In the genomic region with DNA sequence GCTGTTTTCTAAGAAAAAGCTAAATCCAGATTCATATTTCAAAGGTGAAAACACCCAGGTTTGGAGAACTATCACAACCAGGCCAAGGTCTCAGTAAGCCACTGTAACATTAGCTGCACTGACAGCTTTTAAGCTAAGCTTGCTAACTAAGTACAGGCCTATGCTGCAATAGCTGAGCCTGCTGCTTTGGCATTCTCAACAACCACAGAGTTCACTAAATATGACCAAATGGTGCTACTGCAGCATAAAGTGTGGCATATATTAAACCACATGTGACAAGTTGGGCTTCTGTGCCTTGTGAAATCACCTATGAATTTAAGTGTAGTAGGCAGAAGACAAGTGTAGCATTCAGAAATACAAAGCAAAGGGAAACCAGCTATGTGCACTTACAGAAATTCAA, we compare ENCODE assay signal across 18 cellular contexts.
DNase-seq lines count a peak whose midpoint lies in the region; ATAC-seq, FAIRE-seq and TF ChIP-seq lines count a peak whose summit lies in the region.
"Had no signal": no experiment of that assay in that cellular context is flagged by ENCODE, and none has a peak within 500 bp of the region (broad histone marks: within the 10 kb centered on the region; RNA-seq: fewer than 3 reads in every experiment).

No MANE protein-coding gene starts in this region.

- H3K27me3 ChIP-seq in astrocyte (ENCODE audit: insufficient read depth, low read length) (no peaks in the 10 kb centered on the region), mesenchymal stem cell (ENCODE audit: control insufficient read depth in 1 of 2, insufficient read depth in 1 of 2, low read length in 2 of 2) (no peaks in the 10 kb centered on the region), ascending aorta (no peaks in the 10 kb centered on the region), heart right ventricle (no peaks in the 10 kb centered on the region), colonic mucosa (no peaks in the 10 kb centered on the region)
- H3K27me3 ChIP-seq: stomach had no signal

- no peak overlapping the region for H3K27ac ChIP-seq in astrocyte (ENCODE audit: low read depth, low read length)
- H3K27ac ChIP-seq in mesenchymal stem cell (ENCODE audit: low read length, poor library complexity, severe bottlenecking) = no peak overlapping the region
- H3K27ac ChIP-seq in ascending aorta = no peak overlapping the region
- peak overlapping the region in 1 of 10 donors; percentile 12 for H3K27ac ChIP-seq in heart right ventricle
- no peak overlapping the region for H3K27ac ChIP-seq in colonic mucosa
- H3K27ac ChIP-seq: HL-60, stomach had no signal

- H2AFZ ChIP-seq in astrocyte (ENCODE audit: low read depth, low read length) (no peak overlapping the region), mesenchymal stem cell (ENCODE audit: low read depth, low read length) (no peak overlapping the region)

- no peak overlapping the region for H3K4ac ChIP-seq in mesenchymal stem cell (ENCODE audit: low read depth in 1 of 2, low read length in 2 of 2)

- H4K8ac ChIP-seq in mesenchymal stem cell (ENCODE audit: low read length) = no peak overlapping the region

- H2BK5ac ChIP-seq in mesenchymal stem cell (ENCODE audit: low read depth, low read length, poor library complexity, severe bottlenecking) = no peak overlapping the region

- H3K4me1 Mint-ChIP-seq in HFFc6 (ENCODE audit: low read depth) (peaks cover 28% of the 10 kb centered on the region), astrocyte (ENCODE audit: low read depth, unreplicated experiment) (peaks cover 12% of the 10 kb centered on the region)

- H2AK5ac ChIP-seq in mesenchymal stem cell (ENCODE audit: low read length, severe bottlenecking) = no peak overlapping the region

- H3K9ac ChIP-seq in astrocyte (ENCODE audit: low read length) = no peak overlapping the region
- H3K9ac ChIP-seq in mesenchymal stem cell (ENCODE audit: low read length) = no peak overlapping the region
- no peak overlapping the region for H3K9ac ChIP-seq in colonic mucosa (ENCODE audit: low read depth in 2 of 2, low read length in 2 of 2)

- H3K27me3 Mint-ChIP-seq in HFFc6 (ENCODE audit: insufficient read depth) (no peaks in the 10 kb centered on the region), astrocyte (ENCODE audit: low read depth, unreplicated experiment) (no peaks in the 10 kb centered on the region)
- H3K27me3 Mint-ChIP-seq: dendritic cell treated with granulocyte-macrophage colony-stimulating factor and Interleukin-4, amounts not matched to agents 40 ng/mL and 50 ng/mL, for 4 days had no signal

- H3K79me1 ChIP-seq in mesenchymal stem cell (replicated peaks; ENCODE audit: low read length, poor library complexity, severe bottlenecking) = peaks cover 22% of the 10 kb centered on the region

- no peak overlapping the region for H3K23ac ChIP-seq in mesenchymal stem cell (ENCODE audit: low read length in 2 of 2)

- H3K79me2 ChIP-seq in astrocyte (ENCODE audit: insufficient read depth, low read length) = peaks cover 74% of the 10 kb centered on the region

- no peaks in the 10 kb centered on the region for H3K36me3 ChIP-seq in astrocyte (ENCODE audit: insufficient read depth, low read length)
- peaks cover 0 to 35% of the 10 kb centered on the region in 2 experiments for H3K36me3 ChIP-seq in mesenchymal stem cell (ENCODE audit: control insufficient read depth in 1 of 2, insufficient read depth in 2 of 2, low read depth in 1 of 2, low read length in 2 of 2)
- no peaks in the 10 kb centered on the region for H3K36me3 ChIP-seq in ascending aorta
- H3K36me3 ChIP-seq in heart right ventricle = no peaks in the 10 kb centered on the region
- no peaks in the 10 kb centered on the region for H3K36me3 ChIP-seq in colonic mucosa
- H3K36me3 ChIP-seq: stomach had no signal

- no peak for ATAC-seq in heart right ventricle
- ATAC-seq: left ventricle myocardium superior, Panc1 had no signal

- H3K4me3 ChIP-seq in AG09309 (ENCODE audit: control insufficient read depth, low read depth, low read length) = no peak overlapping the region
- H3K4me3 ChIP-seq in astrocyte (ENCODE audit: insufficient read depth, low read depth, low read length) = no peak overlapping the region
- no peak overlapping the region for H3K4me3 ChIP-seq in mesenchymal stem cell (ENCODE audit: insufficient read depth in 1 of 2, low read depth in 1 of 2, low read length in 2 of 2)
- H3K4me3 ChIP-seq in ascending aorta = no peak overlapping the region
- H3K4me3 ChIP-seq in heart right ventricle = no peak overlapping the region
- H3K4me3 ChIP-seq in colonic mucosa = no peak overlapping the region
- H3K4me3 ChIP-seq: stomach had no signal

- FAIRE-seq in astrocyte (lab: Jason Lieb, UNC) = peak; percentile 49
- FAIRE-seq: TTC549 had no signal

- no peak overlapping the region for H4K91ac ChIP-seq in mesenchymal stem cell (ENCODE audit: low read length)

- peaks cover 4% of the 10 kb centered on the region; the same call in 1 of the 2 replicates for H3K9me3 Mint-ChIP-seq in HFFc6
- peaks cover 9% of the 10 kb centered on the region for H3K9me3 Mint-ChIP-seq in astrocyte (ENCODE audit: unreplicated experiment)

- H3K4me3 Mint-ChIP-seq in HFFc6 (no peak overlapping the region), astrocyte (ENCODE audit: unreplicated experiment) (no peak overlapping the region)
- H3K4me3 Mint-ChIP-seq: dendritic cell treated with granulocyte-macrophage colony-stimulating factor and Interleukin-4, amounts not matched to agents 40 ng/mL and 50 ng/mL, for 4 days had no signal

- intact Hi-C loops in ascending aorta (cut with DNase I) (no loop called here), heart right ventricle (cut with DNase I) (no loop called here), colonic mucosa (cut with DNase I) (no loop called here)

- TF ChIP-seq CTCF in AG09309 (IDR thresholded peaks at IDR 0.05; ENCODE audit: control insufficient read depth, insufficient read depth, low read depth, low read length, missing control alignments) (no peak), HFFc6 (IDR thresholded peaks at IDR 0.05) (no peak), astrocyte (IDR thresholded peaks at IDR 0.05; ENCODE audit: insufficient read depth, low read depth, low read length) (no peak), ascending aorta (IDR thresholded peaks at IDR 0.05) (no peak), heart right ventricle (IDR thresholded peaks at IDR 0.05) (no peak), colonic mucosa (IDR thresholded peaks at IDR 0.05) (no peak)

- no peak overlapping the region for H2BK120ac ChIP-seq in mesenchymal stem cell (ENCODE audit: low read depth, low read length)

- no peak overlapping the region for H3K18ac ChIP-seq in mesenchymal stem cell (ENCODE audit: low read depth in 1 of 2, low read length in 2 of 2)

- H3K14ac ChIP-seq in mesenchymal stem cell (ENCODE audit: low read length in 2 of 2) = no peak overlapping the region

- no peak overlapping the region for H3K4me2 ChIP-seq in astrocyte (ENCODE audit: low read length)
- H3K4me2 ChIP-seq in mesenchymal stem cell (ENCODE audit: low read length, poor library complexity, severe bottlenecking) = no peak overlapping the region

- H3K36me3 Mint-ChIP-seq in HFFc6 (ENCODE audit: low read depth) (peaks cover 46% of the 10 kb centered on the region), astrocyte (ENCODE audit: low read depth, unreplicated experiment) (peaks cover 28% of the 10 kb centered on the region)

- H3K4me1 ChIP-seq in astrocyte (ENCODE audit: insufficient read depth, low read length) (peaks cover 7% of the 10 kb centered on the region), mesenchymal stem cell (ENCODE audit: control insufficient read depth, insufficient read depth, low read depth, low read length) (no peaks in the 10 kb centered on the region), ascending aorta (no peaks in the 10 kb centered on the region), heart right ventricle (peaks cover 0 to 27% (median 4%) of the 10 kb centered on the region in 9 donors), colonic mucosa (no peaks in the 10 kb centered on the region)
- H3K4me1 ChIP-seq: stomach had no signal

- H2BK12ac ChIP-seq in mesenchymal stem cell (ENCODE audit: low read length in 2 of 2) = no peak overlapping the region

- peaks cover 41% of the 10 kb centered on the region for H4K20me1 ChIP-seq in astrocyte (ENCODE audit: insufficient read depth, low read length)

- H3K9me3 ChIP-seq in astrocyte (ENCODE audit: insufficient read depth, low read depth, low read length) (no peaks in the 10 kb centered on the region), mesenchymal stem cell (ENCODE audit: control insufficient read depth, low read length) (no peaks in the 10 kb centered on the region), ascending aorta (no peaks in the 10 kb centered on the region), heart right ventricle (peaks cover 0 to 16% (median 5%) of the 10 kb centered on the region in 11 donors), colonic mucosa (no peaks in the 10 kb centered on the region)

- peak; percentile 97 for DNase-seq in AG09309 (ENCODE audit: low read depth)
- DNase-seq in HFFc6 = peak; percentile 78
- DNase-seq in astrocyte (ENCODE audit: low read depth) = peak; percentile 95
- peak; percentile 93 for DNase-seq in mesenchymal stem cell
- no peak for DNase-seq in ascending aorta (ENCODE audit: low spot score in 2 of 2)
- no peak for DNase-seq in glomerular visceral epithelial cell (ENCODE audit: extremely low spot score)
- no peak for DNase-seq in heart right ventricle
- no peak for DNase-seq in colonic mucosa
- DNase-seq: activated CD4-positive, alpha-beta T cell treated with anti-CD3 and anti-CD28 coated beads, Interleukin-2, amount 50 U/mL, for 4 hours; activated T-cell treated with anti-CD3 and anti-CD28 coated beads, Interleukin-2, amount 50 U/mL, for 48 hours; left ventricle myocardium superior; NCI-H1694; NCI-H524; stomach had no signal

- H3K27ac Mint-ChIP-seq in HFFc6 (no peak overlapping the region), astrocyte (ENCODE audit: unreplicated experiment) (peak overlapping the region; percentile 18)
- H3K27ac Mint-ChIP-seq: dendritic cell treated with granulocyte-macrophage colony-stimulating factor and Interleukin-4, amounts not matched to agents 40 ng/mL and 50 ng/mL, for 4 days had no signal

- H2BK15ac ChIP-seq in mesenchymal stem cell (ENCODE audit: low read depth, poor library complexity, severe bottlenecking) = no peak overlapping the region

Comparison
In these comparisons a context has a peak if more than half of its experiments do, and no peak if none do; other contexts are left out.
1. DNase-seq: peak in AG09309 (single experiment), HFFc6 (single experiment), astrocyte (single experiment) and mesenchymal stem cell (single experiment); none in ascending aorta (0 of 2), glomerular visceral epithelial cell (single experiment), heart right ventricle (0 of 2) and colonic mucosa (single experiment).